Comparison of ENCODE assay signal across 10 cellular contexts in the genomic region with DNA sequence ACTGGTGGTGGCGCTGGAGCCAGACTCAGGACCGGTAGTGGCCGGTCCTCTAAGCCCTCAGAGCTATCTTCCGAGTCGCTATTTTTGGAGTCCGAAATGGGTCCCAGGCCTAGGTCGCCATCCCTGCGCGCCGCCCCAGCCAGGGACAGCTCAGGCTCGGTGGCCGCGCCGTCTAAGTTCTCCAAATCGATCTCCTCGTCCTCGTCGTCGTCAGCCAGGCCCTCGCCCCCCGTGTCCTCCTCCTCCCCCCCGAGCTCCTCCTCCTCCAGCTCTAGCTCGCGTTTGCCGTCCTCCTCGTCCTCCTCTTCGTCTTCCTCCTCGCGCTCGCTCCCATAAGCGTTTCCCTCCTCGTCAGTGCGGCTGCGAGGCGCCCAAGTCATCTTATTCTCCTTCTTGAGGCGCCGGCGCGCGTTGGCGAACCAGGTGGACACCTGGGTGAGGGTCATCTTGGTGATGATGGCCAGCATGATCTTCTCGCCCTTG. TPM values are rescaled to one million over a fixed set of nuclear protein-coding genes. Genes with fewer than 3 reads are reported as not detected.
A peak's percentile ranks its signal among the peaks of the same experiment; 100 is the strongest.
DNase-seq lines count a peak whose midpoint lies in the region; ATAC-seq and TF ChIP-seq lines count a peak whose summit lies in the region.
"Had no signal": no experiment of that assay in that cellular context is flagged by ENCODE, and none has a peak within 500 bp of the region (broad histone marks: within the 10 kb centered on the region; RNA-seq: fewer than 3 reads in every experiment).

No MANE protein-coding gene starts in this region.

- peaks cover 30% of the 10 kb centered on the region for H3K4me1 Mint-ChIP-seq in activated naive CD4-positive, alpha-beta T cell treated with anti-CD3 and anti-CD28 coated beads, Interleukin-2, amount 50 U/mL, for 24 hours
- H3K4me1 Mint-ChIP-seq in activated naive CD8-positive, alpha-beta T cell treated with anti-CD3 and anti-CD28 coated beads, Interleukin-2, amount 10 ng/mL, durations not matched to agents 7 days and 5 days, result peaks cover 24% of the 10 kb centered on the region

- no peak for ATAC-seq in activated naive CD8-positive, alpha-beta T cell treated with anti-CD3 and anti-CD28 coated beads, Interleukin-2, amount 10 ng/mL, durations not matched to agents 7 days and 5 days (ENCODE audit: low read depth)
- no peak for ATAC-seq in upper lobe of right lung
- ATAC-seq in GM21447 (IDR thresholded peaks at IDR 0.05; ENCODE audit: unreplicated experiment), result no peak
- ATAC-seq in HG02885 (IDR thresholded peaks at IDR 0.05; ENCODE audit: poor library complexity, unreplicated experiment), result no peak
- ATAC-seq: gastroesophageal sphincter had no signal

- POLR2A ChIA-PET in activated naive CD8-positive, alpha-beta T cell treated with anti-CD3 and anti-CD28 coated beads, Interleukin-2, amount 10 ng/mL, durations not matched to agents 7 days and 5 days (lab: Charles Lee), result interaction anchor here (1.5 kb wide), 1 partner anchor 646 kb away, joined by 4 read pairs; the partner anchor contains the start of gene IRX5

- no peaks in the 10 kb centered on the region for H3K9me3 ChIP-seq in upper lobe of right lung
- H3K9me3 ChIP-seq: gastroesophageal sphincter had no signal

- H3K4me1 ChIP-seq in upper lobe of right lung, result peaks cover 19% of the 10 kb centered on the region

- peak overlapping the region; percentile 7 for H3K4me3 Mint-ChIP-seq in activated naive CD4-positive, alpha-beta T cell treated with anti-CD3 and anti-CD28 coated beads, Interleukin-2, amount 50 U/mL, for 24 hours
- H3K4me3 Mint-ChIP-seq in activated naive CD8-positive, alpha-beta T cell treated with anti-CD3 and anti-CD28 coated beads, Interleukin-2, amount 10 ng/mL, durations not matched to agents 7 days and 5 days, result peak overlapping the region; percentile 42

- TF ChIP-seq CTCF in upper lobe of right lung (IDR thresholded peaks at IDR 0.05), result no peak

- no peaks in the 10 kb centered on the region for H3K36me3 ChIP-seq in upper lobe of right lung
- H3K36me3 ChIP-seq: gastroesophageal sphincter had no signal

- no peak for DNase-seq in activated naive CD4-positive, alpha-beta T cell treated with anti-CD3 and anti-CD28 coated beads, Interleukin-2, amount 50 U/mL, for 16 hours
- no peak for DNase-seq in activated naive CD8-positive, alpha-beta T cell treated with anti-CD3 and anti-CD28 coated beads, Interleukin-2, amount 10 ng/mL, durations not matched to agents 7 days and 5 days
- DNase-seq in left kidney (ENCODE audit: low read depth, low spot score) (peak; percentile 26), upper lobe of right lung (peak; percentile 73), NCI-H446 (lab: John Stamatoyannopoulos, UW) (no peak)
- DNase-seq: NK-92 treated with Interleukin-12 subunit alpha and Interleukin-12 subunit beta, amount 100 ng/mL, for 24 hours had no signal

- peak overlapping the region; percentile 81 for H3K27ac ChIP-seq in upper lobe of right lung
- H3K27ac ChIP-seq: gastroesophageal sphincter had no signal

- peak overlapping the region; percentile 60 for H3K4me3 ChIP-seq in upper lobe of right lung

- peaks cover 63% of the 10 kb centered on the region for H3K27me3 ChIP-seq in upper lobe of right lung

- H3K36me3 Mint-ChIP-seq in activated naive CD4-positive, alpha-beta T cell treated with anti-CD3 and anti-CD28 coated beads, Interleukin-2, amount 50 U/mL, for 24 hours, result no peaks in the 10 kb centered on the region
- H3K36me3 Mint-ChIP-seq in activated naive CD8-positive, alpha-beta T cell treated with anti-CD3 and anti-CD28 coated beads, Interleukin-2, amount 10 ng/mL, durations not matched to agents 7 days and 5 days, result peaks cover 5% of the 10 kb centered on the region

- peaks cover 46% of the 10 kb centered on the region for H3K27me3 Mint-ChIP-seq in activated naive CD4-positive, alpha-beta T cell treated with anti-CD3 and anti-CD28 coated beads, Interleukin-2, amount 50 U/mL, for 24 hours
- H3K27me3 Mint-ChIP-seq in activated naive CD8-positive, alpha-beta T cell treated with anti-CD3 and anti-CD28 coated beads, Interleukin-2, amount 10 ng/mL, durations not matched to agents 7 days and 5 days, result peaks cover 77% of the 10 kb centered on the region

- no peaks in the 10 kb centered on the region for H3K9me3 Mint-ChIP-seq in activated naive CD4-positive, alpha-beta T cell treated with anti-CD3 and anti-CD28 coated beads, Interleukin-2, amount 50 U/mL, for 24 hours
- H3K9me3 Mint-ChIP-seq in activated naive CD8-positive, alpha-beta T cell treated with anti-CD3 and anti-CD28 coated beads, Interleukin-2, amount 10 ng/mL, durations not matched to agents 7 days and 5 days, result no peaks in the 10 kb centered on the region

- H3K27ac Mint-ChIP-seq in activated naive CD4-positive, alpha-beta T cell treated with anti-CD3 and anti-CD28 coated beads, Interleukin-2, amount 50 U/mL, for 24 hours, result no peak overlapping the region
- peak overlapping the region; percentile 54 for H3K27ac Mint-ChIP-seq in activated naive CD8-positive, alpha-beta T cell treated with anti-CD3 and anti-CD28 coated beads, Interleukin-2, amount 10 ng/mL, durations not matched to agents 7 days and 5 days

- intact Hi-C loops in upper lobe of right lung (cut with DNase I), result no loop called here

RNA-seq across cellular contexts. Expression of gene IRX3, which starts 1.6 kb away (rescaled TPM):
- total RNA-seq in activated naive CD8-positive, alpha-beta T cell treated with anti-CD3 and anti-CD28 coated beads, Interleukin-2, amount 10 ng/mL, durations not matched to agents 7 days and 5 days, result not detected
- total RNA-seq in upper lobe of right lung, result 89.2 TPM

Comparison
In these comparisons a context has a peak if more than half of its experiments do, and no peak if none do; other contexts are left out.
1. DNase-seq: peak in left kidney (single experiment) and upper lobe of right lung (single experiment); none in activated naive CD4-positive, alpha-beta T cell treated with anti-CD3 and anti-CD28 coated beads, Interleukin-2, amount 50 U/mL, for 16 hours (single experiment), activated naive CD8-positive, alpha-beta T cell treated with anti-CD3 and anti-CD28 coated beads, Interleukin-2, amount 10 ng/mL, durations not matched to agents 7 days and 5 days (single experiment) and NCI-H446 (0 of 2).
2. RNA of gene IRX3, which starts 1.6 kb away (total RNA-seq): 89.2 TPM in upper lobe of right lung (single experiment); not detected in activated naive CD8-positive, alpha-beta T cell treated with anti-CD3 and anti-CD28 coated beads, Interleukin-2, amount 10 ng/mL, durations not matched to agents 7 days and 5 days; every median in the first group is over 10 times any median in the second.